Comparison of ENCODE assay signal across 8 cellular contexts in the genomic region with DNA sequence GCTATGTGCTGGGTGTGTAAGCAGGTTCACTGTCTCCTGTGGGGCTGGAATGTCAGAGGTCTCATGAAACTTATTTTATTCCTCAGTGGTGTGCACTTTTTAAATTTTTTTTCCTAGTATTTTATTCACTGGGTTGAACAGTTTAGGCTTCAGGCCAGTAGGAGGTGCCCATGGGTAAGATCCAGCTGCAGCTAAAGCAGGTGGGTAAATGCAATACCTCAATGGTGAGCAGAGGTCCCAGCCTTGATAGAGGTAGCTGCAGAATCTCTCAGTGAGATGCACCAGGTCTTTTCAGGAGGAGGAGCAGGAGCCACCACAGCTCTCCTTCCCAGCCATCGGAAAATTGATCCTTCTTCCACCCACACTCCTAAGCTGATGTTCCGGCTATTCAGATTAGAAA. TPM values are rescaled to one million over a fixed set of nuclear protein-coding genes. Genes with fewer than 3 reads are reported as not detected.
DNase-seq lines count a peak whose midpoint lies in the region; ATAC-seq and TF ChIP-seq lines count a peak whose summit lies in the region.

No MANE protein-coding gene starts in this region.

- TF ChIP-seq EP300 in stomach (IDR thresholded peaks at IDR 0.05), result no peak

- H3K36me3 Mint-ChIP-seq in endodermal cell (ENCODE audit: low read depth), result no peaks in the 10 kb centered on the region
- H3K36me3 Mint-ChIP-seq in stimulated activated effector memory CD8-positive, alpha-beta T cell treated with anti-CD3 and anti-CD28 coated beads, Interleukin-12 subunit alpha, Interleukin-12 subunit beta, amount 100 ng/mL, for 72 hours, result no peaks in the 10 kb centered on the region

- H3K4me3 Mint-ChIP-seq in endodermal cell, result no peak overlapping the region
- H3K4me3 Mint-ChIP-seq in stimulated activated effector memory CD8-positive, alpha-beta T cell treated with anti-CD3 and anti-CD28 coated beads, Interleukin-12 subunit alpha, Interleukin-12 subunit beta, amount 100 ng/mL, for 72 hours, result no peak overlapping the region

- H3K9me3 ChIP-seq in Peyer's patch, result no peaks in the 10 kb centered on the region
- no peaks in the 10 kb centered on the region for H3K9me3 ChIP-seq in endodermal cell (ENCODE audit: control insufficient read depth, low read length)
- no peaks in the 10 kb centered on the region for H3K9me3 ChIP-seq in stomach

- peak; percentile 74 for ATAC-seq in stimulated activated effector memory CD8-positive, alpha-beta T cell treated with anti-CD3 and anti-CD28 coated beads, Interleukin-12 subunit alpha, Interleukin-12 subunit beta, amount 100 ng/mL, for 72 hours

- TF ChIP-seq CTCF in Peyer's patch (IDR thresholded peaks at IDR 0.05) (peak in 5 of 6 experiments; percentile 9 to 28 (median 18)), endodermal cell (conservative IDR thresholded peaks at IDR 0.05) (peak; percentile 83), stomach (IDR thresholded peaks at IDR 0.05) (no peak), dorsolateral prefrontal cortex (IDR thresholded peaks at IDR 0.05 in 54 of 56, conservative IDR thresholded peaks at IDR 0.05 in 2 of 56; ENCODE audit: low read depth in 1 of 56, partially characterized antibody in 56 of 56) (peak in 3 of 56 donors; percentile 5 to 25 (median 8))

- H3K36me3 ChIP-seq in Peyer's patch (no peaks in the 10 kb centered on the region), endodermal cell (ENCODE audit: control insufficient read depth, insufficient read depth, low read length) (no peaks in the 10 kb centered on the region), stomach (no peaks in the 10 kb centered on the region)

- H3K4me1 ChIP-seq in Peyer's patch (no peaks in the 10 kb centered on the region), endodermal cell (ENCODE audit: control insufficient read depth, insufficient read depth, low read length) (no peaks in the 10 kb centered on the region), stomach (no peaks in the 10 kb centered on the region)

- 71 to 81% methylated on average over 2 of the region's 2 CpGs for WGBS in endodermal cell (ENCODE audit: insufficient coverage in 1 of 2, insufficient read length in 1 of 2), 2 experiments
- WGBS in stomach, 5 donors, result 78 to 92% (median 82%) methylated on average over 2 of the region's 2 CpGs

- no peaks in the 10 kb centered on the region for H3K27me3 ChIP-seq in Peyer's patch
- no peaks in the 10 kb centered on the region for H3K27me3 ChIP-seq in endodermal cell (ENCODE audit: control insufficient read depth, insufficient read depth, low read length, poor library complexity, severe bottlenecking)
- no peaks in the 10 kb centered on the region for H3K27me3 ChIP-seq in stomach
- peaks cover 0 to 11% (median 0%) of the 10 kb centered on the region in 45 donors for H3K27me3 ChIP-seq in dorsolateral prefrontal cortex

- no peak overlapping the region for H3K9ac ChIP-seq in endodermal cell (ENCODE audit: extremely low read depth, low read length, poor library complexity, severe bottlenecking)

- no peaks in the 10 kb centered on the region for H3K9me3 Mint-ChIP-seq in endodermal cell
- no peaks in the 10 kb centered on the region for H3K9me3 Mint-ChIP-seq in stimulated activated effector memory CD8-positive, alpha-beta T cell treated with anti-CD3 and anti-CD28 coated beads, Interleukin-12 subunit alpha, Interleukin-12 subunit beta, amount 100 ng/mL, for 72 hours

- H3K27ac ChIP-seq in Peyer's patch, result no peak overlapping the region
- H3K27ac ChIP-seq in endodermal cell (ENCODE audit: low read depth, low read length), result no peak overlapping the region
- no peak overlapping the region for H3K27ac ChIP-seq in stomach
- no peak overlapping the region for H3K27ac ChIP-seq in dorsolateral prefrontal cortex

- H3K27me3 Mint-ChIP-seq in endodermal cell (ENCODE audit: insufficient read depth), result no peaks in the 10 kb centered on the region

- intact Hi-C loops in stomach (cut with DNase I; ENCODE audit: low total_unique reads) (no loop called here), dorsolateral prefrontal cortex (cut with DNase I) (no loop called here)

- TF ChIP-seq POLR2A in Peyer's patch (IDR thresholded peaks at IDR 0.05) (no peak), stomach (IDR thresholded peaks at IDR 0.05) (no peak)

- H3K4me3 ChIP-seq in Peyer's patch (no peak overlapping the region), endodermal cell (ENCODE audit: low read length) (no peak overlapping the region), stomach (no peak overlapping the region), dorsolateral prefrontal cortex (no peak overlapping the region)

- H3K4me1 Mint-ChIP-seq in endodermal cell, result peaks cover 2% of the 10 kb centered on the region
- H3K4me1 Mint-ChIP-seq in stimulated activated effector memory CD8-positive, alpha-beta T cell treated with anti-CD3 and anti-CD28 coated beads, Interleukin-12 subunit alpha, Interleukin-12 subunit beta, amount 100 ng/mL, for 72 hours, result peaks cover 8% of the 10 kb centered on the region

- H3K27ac Mint-ChIP-seq in endodermal cell, result no peak overlapping the region
- no peak overlapping the region for H3K27ac Mint-ChIP-seq in stimulated activated effector memory CD8-positive, alpha-beta T cell treated with anti-CD3 and anti-CD28 coated beads, Interleukin-12 subunit alpha, Interleukin-12 subunit beta, amount 100 ng/mL, for 72 hours

- peak; percentile 40 for DNase-seq in activated naive CD4-positive, alpha-beta T cell treated with Interleukin-2 at 50 U/mL for 16 hours
- DNase-seq in activated naive CD4-positive, alpha-beta T cell (lab: John Stamatoyannopoulos, UW), result no peak
- DNase-seq in Peyer's patch (peak in 1 of 3 donors; percentile 54), endodermal cell (peak; percentile 82), stomach (no peak), dorsolateral prefrontal cortex (no peak), NCI-H2227 (lab: John Stamatoyannopoulos, UW; ENCODE audit: unreplicated experiment) (no peak)
- DNase-seq in stimulated activated effector memory CD8-positive, alpha-beta T cell treated with anti-CD3 and anti-CD28 coated beads, Interleukin-12 subunit alpha, Interleukin-12 subunit beta, amount 100 ng/mL, for 72 hours (ENCODE audit: low spot score in 2 of 2), result peak in 1 of 2 donors; percentile 53

RNA-seq across cellular contexts. Expression of a gene that starts 12.6 kb away (rescaled TPM):
- total RNA-seq in Peyer's patch, result not detected
- total RNA-seq in endodermal cell, result not detected
- polyA plus RNA-seq in endodermal cell (2013, experiment 1 of 2), result not detected
- not detected for polyA plus RNA-seq in endodermal cell (2013, experiment 2 of 2)
- total RNA-seq in stomach, result not detected
- not detected for polyA plus RNA-seq in stomach
- not detected for total RNA-seq in dorsolateral prefrontal cortex

RNA-seq across cellular contexts. Expression of a gene that starts 21.6 kb away (rescaled TPM):
- not detected for total RNA-seq in Peyer's patch
- total RNA-seq in endodermal cell, result not detected
- polyA plus RNA-seq in endodermal cell (2013, experiment 1 of 2), result not detected
- not detected for polyA plus RNA-seq in endodermal cell (2013, experiment 2 of 2)
- total RNA-seq in stomach, result not detected
- not detected for polyA plus RNA-seq in stomach
- not detected for total RNA-seq in dorsolateral prefrontal cortex

RNA-seq across cellular contexts. Expression of a gene that starts 37.5 kb away (rescaled TPM):
- total RNA-seq in Peyer's patch (1 to 10 TPM in 1 of 4 donors, under 1 TPM in 1, not detected in 2; 0.94 to 9.9 TPM), endodermal cell (not detected), stomach (10 to 100 TPM in 1 of 5 donors, 1 to 10 TPM in 2, under 1 TPM in 1, not detected in 1; 0.29 to 11.1 (median 5.3) TPM), dorsolateral prefrontal cortex (10 to 100 TPM in 5 of 120 experiments, 1 to 10 TPM in 115; 1.1 to 14.1 (median 3.7) TPM)
- not detected for polyA plus RNA-seq in endodermal cell (2013, experiment 1 of 2)
- not detected for polyA plus RNA-seq in endodermal cell (2013, experiment 2 of 2)
- polyA plus RNA-seq in stomach, result 1 to 10 TPM; 1.3 to 5.0 (median 2.3) TPM

RNA-seq across cellular contexts. Expression of a gene that starts 39.1 kb away (rescaled TPM):
- total RNA-seq in Peyer's patch (not detected), endodermal cell (not detected), stomach (not detected), dorsolateral prefrontal cortex (not detected)
- polyA plus RNA-seq in endodermal cell (2013, experiment 1 of 2), result not detected
- not detected for polyA plus RNA-seq in endodermal cell (2013, experiment 2 of 2)
- not detected for polyA plus RNA-seq in stomach

Comparison
In these comparisons a context has a peak if more than half of its experiments do, and no peak if none do; other contexts are left out.
1. DNase-seq: peak in activated naive CD4-positive, alpha-beta T cell treated with Interleukin-2 at 50 U/mL for 16 hours (single experiment) and endodermal cell (single experiment); none in activated naive CD4-positive, alpha-beta T cell (0 of 4), stomach (single experiment), dorsolateral prefrontal cortex (0 of 10) and NCI-H2227 (single experiment).
2. CTCF ChIP-seq: peak in Peyer's patch (5 of 6) and endodermal cell (single experiment); none in stomach (0 of 7).